ENCODE assay signal across 8 cellular contexts in genomic region chr22:50783033-50783880, GRCh38. TPM values are rescaled to one million over a fixed set of nuclear protein-coding genes. Genes with fewer than 3 reads are reported as not detected.
DNase-seq lines count a peak whose midpoint lies in the region; ATAC-seq and TF ChIP-seq lines count a peak whose summit lies in the region.
"Not testable (repeated sequence)": the region's sequence is repeated elsewhere in the genome, so short reads cannot be mapped to it uniquely, and the experiment has no call there.

RABL2B (minus strand) TSS chr22:50783636; CDS start chr22:50782294, 1,342 bp downstream.

- in situ Hi-C loops in GM13976 (cut with MboI; ENCODE audit: low sequenced_read_pairs, unreplicated experiment), result not testable (repeated sequence)

- H3K4me1 ChIP-seq in adrenal gland (replicated peaks in 1 of 2); tibial nerve: not testable (repeated sequence)

- TF ChIP-seq POLR2A in adrenal gland (IDR thresholded peaks at IDR 0.05) (peak in 1 of 2 donors; percentile 39), tibial nerve (IDR thresholded peaks at IDR 0.05) (peak in 1 of 2 donors; percentile 21)

- TF ChIP-seq CTCF in GM13976 (IDR thresholded peaks at IDR 0.05; ENCODE audit: borderline replicate concordance, control extremely low read depth, extremely low read depth, insufficient read depth, missing control alignments), result not testable (repeated sequence)
- peak in 1 of 6 experiments; percentile 30 for TF ChIP-seq CTCF in adrenal gland (IDR thresholded peaks at IDR 0.05)
- peak in 2 of 5 experiments; percentile 28 to 30 for TF ChIP-seq CTCF in tibial nerve (IDR thresholded peaks at IDR 0.05)

- ATAC-seq in HG02798 (IDR thresholded peaks at IDR 0.05; ENCODE audit: poor library complexity, unreplicated experiment) (peak; percentile 96), left cardiac atrium (peak; percentile 98 to 99)

- not testable (repeated sequence) for H3K27ac ChIP-seq in adrenal gland
- peak within 1 kb of the TSS in 2 of 4 donors; percentile 36 to 47 for H3K27ac ChIP-seq in tibial nerve

- DNase-seq in GM13976 (ENCODE audit: low spot score) (peak; percentile 93), NCI-H1436 (lab: John Stamatoyannopoulos, UW) (peak; percentile 83), adrenal gland (peak; percentile 87 to 92 (median 88)), left cardiac atrium (peak; percentile 89), posterior cingulate gyrus (peak; percentile 79 to 98 (median 87)), tibial nerve (ENCODE audit: low spot score in 2 of 2) (peak; percentile 67 to 73)

- peak in 1 of 2 donors; percentile 34 for TF ChIP-seq EP300 in tibial nerve (IDR thresholded peaks at IDR 0.05)

- H3K27me3 ChIP-seq in adrenal gland, tibial nerve: not testable (repeated sequence)

- not testable (repeated sequence) for H3K9me3 ChIP-seq in adrenal gland (replicated peaks in 1 of 3); tibial nerve

- H3K36me3 ChIP-seq in adrenal gland (replicated peaks in 1 of 2); tibial nerve: not testable (repeated sequence)

- WGBS in adrenal gland, 4 donors, result 0 to 2% (median 0%) methylated on average over 11 to 47 of the region's 77 CpGs; no CpG with 5 or more reads in 1 of the 4 donors
- 0 to 1% methylated on average over 14 to 25 of the region's 77 CpGs for WGBS in tibial nerve, 2 donors

- intact Hi-C loops in T-helper 1 cell treated with Interleukin-12 subunit alpha and Interleukin-12 subunit beta and Interleukin-4 antibody, amounts not matched to agents 30 ng/mL and 1 ng/mL, for 36 hours (cut with micrococcal nuclease); adrenal gland (cut with DNase I); left cardiac atrium (cut with DNase I); posterior cingulate gyrus (cut with DNase I): not testable (repeated sequence)

- peak within 1 kb of the TSS in 3 of 4 donors; percentile 43 to 69 (median 51) for H3K4me3 ChIP-seq in adrenal gland
- H3K4me3 ChIP-seq in tibial nerve, result peak within 1 kb of the TSS; percentile 27 to 59 (median 44)

RNA-seq across cellular contexts. Expression of gene RABL2B, which starts in this region (rescaled TPM):
- 39.8 and 43.7 TPM in 2 replicates for total RNA-seq in T-helper 1 cell treated with Interleukin-12 subunit alpha and Interleukin-12 subunit beta and Interleukin-4 antibody, amounts not matched to agents 30 ng/mL and 1 ng/mL, for 36 hours
- total RNA-seq in adrenal gland (10 to 100 TPM; 10.1 to 31.5 (median 15.8) TPM), left cardiac atrium (10 to 100 TPM; 10.2 to 11.0 TPM), tibial nerve (10 to 100 TPM; 14.5 to 35.7 (median 20.5) TPM)
- polyA plus RNA-seq in adrenal gland, result 10 to 100 TPM; 16.7 to 33.9 (median 18.8) TPM
